In the genomic region with DNA sequence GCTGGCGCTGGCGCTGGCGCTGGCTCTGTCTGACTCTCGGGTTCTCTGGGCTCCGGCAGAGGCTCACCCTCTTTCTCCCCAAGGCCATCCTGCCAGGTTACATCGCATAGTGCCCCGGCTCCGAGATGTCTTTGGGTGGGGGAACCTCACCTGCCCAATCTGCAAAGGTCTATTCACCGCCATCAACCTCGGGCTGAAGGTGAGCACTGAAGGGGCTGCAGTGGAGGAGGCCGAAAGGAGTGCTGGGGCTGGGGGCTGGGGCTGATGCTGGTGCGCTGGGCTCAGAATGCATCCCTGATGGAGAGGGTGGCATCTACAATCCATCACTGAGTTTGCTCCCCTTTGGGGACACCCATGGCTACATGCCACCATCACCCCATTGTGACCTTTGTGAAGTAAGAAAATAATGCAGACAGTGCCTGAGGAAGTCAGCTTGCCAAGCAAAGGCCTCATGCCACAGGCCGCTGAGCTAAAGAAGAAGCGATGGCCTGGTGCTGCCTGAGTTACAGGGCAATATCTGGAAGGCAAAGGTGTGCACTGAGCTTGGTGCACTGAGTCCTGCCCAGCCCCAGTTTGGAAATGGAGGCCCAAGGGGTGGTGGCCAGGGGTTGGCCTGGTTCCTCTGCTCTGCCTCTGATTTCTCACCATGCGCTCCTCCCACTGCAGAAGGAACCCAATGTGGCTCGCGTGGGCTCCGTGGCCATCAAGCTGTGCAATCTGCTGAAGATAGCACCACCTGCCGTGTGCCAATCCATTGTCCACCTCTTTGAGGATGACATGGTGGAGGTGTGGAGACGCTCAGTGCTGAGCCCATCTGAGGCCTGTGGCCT, we compare ENCODE assay signal across 8 cellular contexts. TPM values are rescaled to one million over a fixed set of nuclear protein-coding genes. Genes with fewer than 3 reads are reported as not detected.
DNase-seq lines count a peak whose midpoint lies in the region; ATAC-seq and TF ChIP-seq lines count a peak whose summit lies in the region.

No MANE protein-coding gene starts in this region.

- no peaks in the 10 kb centered on the region for H3K27me3 Mint-ChIP-seq in central memory CD8-positive, alpha-beta T cell

- no peak for TF ChIP-seq CTCF in AG09309 (IDR thresholded peaks at IDR 0.05; ENCODE audit: control insufficient read depth, insufficient read depth, low read depth, low read length, missing control alignments)

- H3K4me1 ChIP-seq in HUES64 (ENCODE audit: insufficient read depth, low read length): peaks cover 8% of the 10 kb centered on the region; the same call in 1 of the 2 replicates

- H3K36me3 Mint-ChIP-seq in central memory CD8-positive, alpha-beta T cell (ENCODE audit: insufficient read depth): peaks cover 18% of the 10 kb centered on the region

- peak overlapping the region; percentile 87 for H3K4me3 Mint-ChIP-seq in central memory CD8-positive, alpha-beta T cell

- 53% methylated on average over 20 of the region's 20 CpGs for WGBS in HUES64

- H3K4me3 ChIP-seq in AG09309 (ENCODE audit: control insufficient read depth, low read depth, low read length): peak overlapping the region; percentile 76
- H3K4me3 ChIP-seq in HUES64 (ENCODE audit: low read length): peak overlapping the region; percentile 64

- no peak overlapping the region for H3K27ac ChIP-seq in HUES64 (ENCODE audit: low read depth, low read length)

- peaks cover 7% of the 10 kb centered on the region; the same call in 1 of the 2 replicates for H3K27me3 ChIP-seq in HUES64 (ENCODE audit: insufficient read depth, low read length)

- peak overlapping the region; percentile 96 for H3K27ac Mint-ChIP-seq in central memory CD8-positive, alpha-beta T cell (ENCODE audit: low read depth)

- H3K9me3 ChIP-seq in HUES64 (ENCODE audit: insufficient read depth, low read depth, low read length): no peaks in the 10 kb centered on the region

- DNase-seq in AG09309 (ENCODE audit: low read depth) (no peak), myocyte (ENCODE audit: low read depth) (peak; percentile 50), SIG-M5 treated with dmso at 0.1 percent for 504 hours (lab: John Stamatoyannopoulos, UW; ENCODE audit: unreplicated experiment) (no peak), NCI-H2171 treated with DMSO at 0.1 percent for 48 hours (lab: John Stamatoyannopoulos, UW) (no peak)
- no peak for DNase-seq in central memory CD8-positive, alpha-beta T cell (ENCODE audit: low spot score in 2 of 2)

- no peaks in the 10 kb centered on the region for H3K9me3 Mint-ChIP-seq in central memory CD8-positive, alpha-beta T cell

- ATAC-seq in central memory CD8-positive, alpha-beta T cell (replicated peaks; ENCODE audit: extremely low read depth, poor library complexity, severe bottlenecking): peak; percentile 4
- no peak for ATAC-seq in esophagus mucosa
- no peak for ATAC-seq in HG03432 (IDR thresholded peaks at IDR 0.05; ENCODE audit: unreplicated experiment)

- no peaks in the 10 kb centered on the region for H3K36me3 ChIP-seq in HUES64 (ENCODE audit: insufficient read depth, low read length)

- no peak overlapping the region for H3K9ac ChIP-seq in HUES64 (ENCODE audit: low read depth, low read length)

- peaks cover 39% of the 10 kb centered on the region for H3K4me1 Mint-ChIP-seq in central memory CD8-positive, alpha-beta T cell

RNA-seq across cellular contexts. Expression of gene SMPD1, which starts 0.7 kb away (rescaled TPM):
- 5.3 TPM for polyA plus RNA-seq in HUES64 (2013, experiment 1 of 2)
- 6.1 TPM for polyA plus RNA-seq in HUES64 (2013, experiment 2 of 2)
- total RNA-seq in myocyte (86.0 and 92.6 TPM in 2 replicates), esophagus mucosa (10.3 TPM)
- polyA plus RNA-seq in myocyte (2012): 75.9 TPM

RNA-seq across cellular contexts. Expression of gene APBB1, which starts 28.0 kb away (rescaled TPM):
- 20.9 TPM for polyA plus RNA-seq in HUES64 (2013, experiment 1 of 2)
- 23.7 TPM for polyA plus RNA-seq in HUES64 (2013, experiment 2 of 2)
- 16.4 and 18.4 TPM in 2 replicates for total RNA-seq in myocyte
- polyA plus RNA-seq in myocyte (2012): 27.9 TPM
- total RNA-seq in esophagus mucosa: 2.6 TPM

RNA-seq across cellular contexts. Expression of gene HPX, which starts 49.9 kb away (rescaled TPM):
- 0.40 TPM for polyA plus RNA-seq in HUES64 (2013, experiment 1 of 2)
- polyA plus RNA-seq in HUES64 (2013, experiment 2 of 2): 0.38 TPM
- not detected in 2 replicates for total RNA-seq in myocyte
- polyA plus RNA-seq in myocyte (2012): 0.24 TPM
- 0.64 TPM for total RNA-seq in esophagus mucosa
